In genomic region chr1:231421971-231422797, GRCh38 we compare ENCODE assay signal across 1 cellular context.
TF ChIP-seq lines count a peak whose summit lies in the region.

EGLN1 (minus strand) TSS chr1:231422287; CDS start chr1:231421888, 399 bp downstream.

TF ChIP-seq in GM12878, 131 proteins besides CTCF, POLR2A, EP300 and RAD21 (continued from another document and continues in another):
- no peak for TF ChIP-seq IRF3 (IDR thresholded peaks at IDR 0.05)
- TF ChIP-seq POLR2AphosphoS2 (IDR thresholded peaks at IDR 0.05; ENCODE audit: low read depth, low read length), result 0 out of 2 replicates have a peak, but pooled peaks have one; percentile 47
- TF ChIP-seq ZNF207 (IDR thresholded peaks at IDR 0.05; ENCODE audit: borderline replicate concordance), result peak; percentile 36; the same call in 1 of the 2 replicates
- no peak for TF ChIP-seq EED (IDR thresholded peaks at IDR 0.05; ENCODE audit: low read depth)
- no peak for TF ChIP-seq CBX3 (IDR thresholded peaks at IDR 0.05; ENCODE audit: borderline replicate concordance, low read depth)
- TF ChIP-seq ZBTB40 (IDR thresholded peaks at IDR 0.05; ENCODE audit: borderline replicate concordance), result no peak
- TF ChIP-seq KDM1A (IDR thresholded peaks at IDR 0.05; ENCODE audit: borderline replicate concordance), result no peak
- no peak for TF ChIP-seq E2F8 (IDR thresholded peaks at IDR 0.05; ENCODE audit: low read depth, partially characterized antibody)
- TF ChIP-seq FOS (IDR thresholded peaks at IDR 0.05; ENCODE audit: borderline replicate concordance, extremely low read depth, insufficient read length), result no peak
- TF ChIP-seq NFIC (IDR thresholded peaks at IDR 0.05; ENCODE audit: low read depth, low read length), result no peak
- TF ChIP-seq SMAD1 (IDR thresholded peaks at IDR 0.05; ENCODE audit: low read depth, partially characterized antibody), result no peak
- TF ChIP-seq POU2F2 (IDR thresholded peaks at IDR 0.05; ENCODE audit: borderline replicate concordance, low read depth, low read length), result no peak
- no peak for TF ChIP-seq RCOR1 (conservative IDR thresholded peaks at IDR 0.05; ENCODE audit: low read depth, low read length)
- TF ChIP-seq PRDM15 (CRISPR knock-in tag; IDR thresholded peaks at IDR 0.05), result no peak
- no peak for TF ChIP-seq PBX3 (IDR thresholded peaks at IDR 0.05; ENCODE audit: insufficient replicate concordance, low read depth, low read length)
- TF ChIP-seq MLLT1 (IDR thresholded peaks at IDR 0.05), result no peak
- no peak for TF ChIP-seq KLF5 (IDR thresholded peaks at IDR 0.05; ENCODE audit: partially characterized antibody)
- TF ChIP-seq RUNX3 (IDR thresholded peaks at IDR 0.05; ENCODE audit: low read length), result peak; percentile 63
- TF ChIP-seq CUX1 (IDR thresholded peaks at IDR 0.05; ENCODE audit: insufficient replicate concordance, low read depth, low read length), result no peak
- TF ChIP-seq EGR1 (IDR thresholded peaks at IDR 0.05; ENCODE audit: borderline replicate concordance in 1 of 2, low read depth in 2 of 2, low read length in 2 of 2), result peak in 1 of 2 experiments; percentile 78; a peak in 2 of 3 replicates
- TF ChIP-seq ZBTB4 (CRISPR knock-in tag; IDR thresholded peaks at IDR 0.05), result no peak
- TF ChIP-seq USF2 (IDR thresholded peaks at IDR 0.05; ENCODE audit: borderline replicate concordance, low read depth, low read length), result no peak
